Comparison of ENCODE assay signal across 1 cellular context in genomic region chr7:137962875-137963507, GRCh38.
TF ChIP-seq lines count a peak whose summit lies in the region.

No MANE protein-coding gene starts in this region.

TF ChIP-seq in K562, 482 proteins besides CTCF, POLR2A, EP300 and RAD21 (continued from another document and continues in another):
- TF ChIP-seq USF1 (CRISPR knock-in tag; IDR thresholded peaks at IDR 0.05) (no peak), TCF7 (IDR thresholded peaks at IDR 0.05; ENCODE audit: borderline replicate concordance) (no peak), NFIX (CRISPR knock-in tag; IDR thresholded peaks at IDR 0.05; ENCODE audit: low read depth) (no peak), HMGXB4 (CRISPR knock-in tag; IDR thresholded peaks at IDR 0.05) (no peak), ZC3H8 (IDR thresholded peaks at IDR 0.05) (no peak), MIER1 (IDR thresholded peaks at IDR 0.05; ENCODE audit: low read depth) (no peak), ZBTB9 (CRISPR knock-in tag; IDR thresholded peaks at IDR 0.05) (no peak), KAT2B (IDR thresholded peaks at IDR 0.05; ENCODE audit: low read depth, low read length) (no peak), CBX5 (IDR thresholded peaks at IDR 0.05; ENCODE audit: borderline replicate concordance, low read depth) (no peak), GABPA (tag; conservative IDR thresholded peaks at IDR 0.05; ENCODE audit: low read depth) (no peak), ELK1 (CRISPR knock-in tag; IDR thresholded peaks at IDR 0.05) (no peak), ZKSCAN3 (CRISPR knock-in tag; IDR thresholded peaks at IDR 0.05) (no peak), SREBF1 (IDR thresholded peaks at IDR 0.05; ENCODE audit: borderline replicate concordance, low read depth, low read length) (no peak; the same call in 1 of the 2 replicates), SMARCC2 (IDR thresholded peaks at IDR 0.05; ENCODE audit: low read depth) (peak; percentile 99), RERE (CRISPR knock-in tag; IDR thresholded peaks at IDR 0.05; ENCODE audit: borderline replicate concordance) (no peak), COPS2 (conservative IDR thresholded peaks at IDR 0.05) (no peak), ZNF23 (CRISPR knock-in tag; IDR thresholded peaks at IDR 0.05) (no peak), NR4A1 (CRISPR knock-in tag; IDR thresholded peaks at IDR 0.05) (no peak), NR4A1 (tag; IDR thresholded peaks at IDR 0.05) (peak; percentile 61; the same call in 1 of the 2 replicates), AFF4 (CRISPR knock-in tag; IDR thresholded peaks at IDR 0.05) (no peak), IRF1 (CRISPR knock-in tag; IDR thresholded peaks at IDR 0.05; ENCODE audit: borderline replicate concordance) (no peak), MYC (IDR thresholded peaks at IDR 0.05; ENCODE audit: low read depth, low read length) (peak; percentile 74), MYC (CRISPR knock-in tag; IDR thresholded peaks at IDR 0.05; ENCODE audit: borderline replicate concordance, low read depth) (no peak), EGR1 (conservative IDR thresholded peaks at IDR 0.05) (no peak), FOXK2 (conservative IDR thresholded peaks at IDR 0.05 in 1 of 2, IDR thresholded peaks at IDR 0.05 in 1 of 2; ENCODE audit: low read depth in 2 of 2) (peak in 1 of 2 experiments; percentile 43; a peak in 2 of 4 replicates), MTF1 (CRISPR knock-in tag; IDR thresholded peaks at IDR 0.05; ENCODE audit: borderline replicate concordance) (no peak), UBTF (IDR thresholded peaks at IDR 0.05; ENCODE audit: borderline replicate concordance in 1 of 2, low read depth in 2 of 2, low read length in 2 of 2) (no peak; a peak in 1 of 4 replicates), CHCHD3 (CRISPR knock-in tag; IDR thresholded peaks at IDR 0.05) (no peak), ZBTB7A (IDR thresholded peaks at IDR 0.05; ENCODE audit: borderline replicate concordance, control insufficient read depth, low read depth, low read length) (no peak), HNRNPUL1 (IDR thresholded peaks at IDR 0.05; ENCODE audit: low read length) (no peak), TBL1XR1 (IDR thresholded peaks at IDR 0.05; ENCODE audit: low read length in 2 of 2) (peak; percentile 68 to 95; a peak in 3 of 4 replicates), SETDB1 (IDR thresholded peaks at IDR 0.05; ENCODE audit: low read length) (no peak), ADNP (tag; IDR thresholded peaks at IDR 0.05) (peak; percentile 66; the same call in 1 of the 2 replicates), ZNF232 (CRISPR knock-in tag; IDR thresholded peaks at IDR 0.05) (no peak), ZNF644 (tag; IDR thresholded peaks at IDR 0.05; ENCODE audit: low read depth) (peak; percentile 94), CEBPZ (IDR thresholded peaks at IDR 0.05; ENCODE audit: borderline replicate concordance, low read depth, low read length) (no peak), ZNF511 (CRISPR knock-in tag; IDR thresholded peaks at IDR 0.05) (no peak), ETV6 (IDR thresholded peaks at IDR 0.05; ENCODE audit: borderline replicate concordance in 1 of 2, low read depth in 2 of 2, low read length in 1 of 2) (0 out of 4 replicates have a peak, but pooled peaks of 1 of the 2 experiments have one; percentile 64), ETV6 (CRISPR knock-in tag; IDR thresholded peaks at IDR 0.05; ENCODE audit: borderline replicate concordance) (no peak)
